8 cellular contexts compared by ENCODE assay signal in the genomic region with DNA sequence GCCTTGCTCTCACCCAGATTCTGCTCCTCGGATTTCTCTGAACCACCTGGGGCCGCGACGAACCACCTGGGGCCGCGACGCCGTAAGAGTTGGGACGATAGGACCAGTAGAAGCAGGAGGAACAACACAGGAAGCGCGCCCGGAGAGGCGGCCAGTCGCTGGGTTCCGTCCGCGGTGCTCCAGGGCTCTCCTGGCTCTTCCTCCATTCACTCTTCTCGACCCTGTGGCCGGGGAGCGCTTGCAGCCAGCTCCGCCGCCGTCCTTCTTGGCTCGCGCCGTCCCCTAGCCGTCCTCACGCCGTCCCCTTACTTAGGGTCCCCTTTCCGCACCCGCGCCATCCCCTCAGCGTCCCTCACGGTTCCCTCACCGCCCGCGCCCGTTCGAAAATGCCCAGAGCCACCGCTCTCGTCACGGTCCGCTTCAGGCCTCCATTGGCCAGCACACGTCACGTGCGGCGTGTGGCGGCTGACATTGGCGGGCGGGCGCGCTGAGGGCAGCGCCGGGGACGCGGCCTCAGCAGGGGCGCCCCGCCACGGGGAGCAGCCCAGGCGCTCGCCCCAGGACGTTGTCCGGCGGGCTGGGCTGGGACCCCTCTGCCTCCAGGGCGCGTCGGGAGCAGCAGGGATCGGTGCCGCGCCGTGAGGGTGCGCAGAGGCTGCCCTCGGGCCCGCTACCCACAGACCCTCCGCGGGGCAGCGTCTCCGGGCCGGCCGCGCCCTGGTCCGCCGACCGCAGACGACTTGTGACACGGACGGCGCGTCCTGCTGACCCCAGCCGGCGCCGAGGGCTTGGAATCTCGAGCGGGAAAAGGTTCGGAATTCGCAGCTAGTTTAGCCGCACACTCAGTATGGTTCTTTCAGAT.
DNase-seq lines count a peak whose midpoint lies in the region; ATAC-seq and TF ChIP-seq lines count a peak whose summit lies in the region.

No MANE protein-coding gene starts in this region.

- peak; percentile 80 for TF ChIP-seq POLR2A in erythroblast (IDR thresholded peaks at IDR 0.05; ENCODE audit: low read length)

- H3K4me1 ChIP-seq in mucosa of rectum (ENCODE audit: control insufficient read depth in 2 of 2, insufficient read depth in 2 of 2, low read length in 2 of 2) = peaks cover 3 to 13% of the 10 kb centered on the region in 2 donors

- H3K9ac ChIP-seq in mucosa of rectum (ENCODE audit: low read depth in 1 of 2, low read length in 2 of 2) = peak overlapping the region; percentile 81 to 93

- H3K36me3 ChIP-seq in mucosa of rectum (ENCODE audit: control insufficient read depth in 2 of 2, insufficient read depth in 2 of 2, low read length in 2 of 2) = no peaks in the 10 kb centered on the region

- DNase-seq in COLO829 (ENCODE audit: low spot score) (peak; percentile 86), HL-60 (ENCODE audit: low read depth in 1 of 2, low spot score in 1 of 2) (peak; percentile 44 to 86), NOMO-1 treated with dmso at 0.1 percent for 144 hours (lab: John Stamatoyannopoulos, UW; ENCODE audit: unreplicated experiment) (peak; percentile 75), activated T-cell treated with anti-CD3 and anti-CD28 coated beads for 1 hour (ENCODE audit: low read depth) (peak; percentile 69), erythroblast (lab: John Stamatoyannopoulos, UW) (peak; percentile 83 to 88)
- peak; percentile 88 for DNase-seq in stimulated activated CD8-positive, alpha-beta memory T cell treated with anti-CD3 and anti-CD28 coated beads, Interleukin-4, amount 100 ng/mL, for 48 hours

- H3K27ac ChIP-seq in HL-60 (replicated peaks) (peak overlapping the region; percentile 77), mucosa of rectum (ENCODE audit: low read depth in 2 of 2, low read length in 2 of 2) (peak overlapping the region; percentile 72 to 77)

- no peak for TF ChIP-seq CTCF in HL-60 (IDR thresholded peaks at IDR 0.05; ENCODE audit: insufficient read depth, low read length)

- peak; percentile 99 for ATAC-seq in GM19463 (IDR thresholded peaks at IDR 0.05; ENCODE audit: unreplicated experiment)

- no peaks in the 10 kb centered on the region for H3K9me3 ChIP-seq in mucosa of rectum (ENCODE audit: control insufficient read depth in 2 of 2, low read length in 2 of 2)

- H3K27me3 ChIP-seq in HL-60 (ENCODE audit: insufficient read depth, poor library complexity, severe bottlenecking) = no peaks in the 10 kb centered on the region
- H3K27me3 ChIP-seq in mucosa of rectum (ENCODE audit: control insufficient read depth in 2 of 2, insufficient read depth in 2 of 2, low read length in 2 of 2) = no peaks in the 10 kb centered on the region

- H3K4me3 ChIP-seq in HL-60 (replicated peaks; ENCODE audit: insufficient read depth, low read length) = peak overlapping the region; percentile 66
- H3K4me3 ChIP-seq in mucosa of rectum (ENCODE audit: low read length in 2 of 2) = peak overlapping the region; percentile 91 to 100

Comparison
In these comparisons a context has a peak if more than half of its experiments do, and no peak if none do; other contexts are left out.
1. Peak in every context shown above with its lines: DNase-seq, ATAC-seq, H3K4me3 ChIP-seq and H3K27ac ChIP-seq.